ENCODE assay signal across 1 cellular context in the genomic region with DNA sequence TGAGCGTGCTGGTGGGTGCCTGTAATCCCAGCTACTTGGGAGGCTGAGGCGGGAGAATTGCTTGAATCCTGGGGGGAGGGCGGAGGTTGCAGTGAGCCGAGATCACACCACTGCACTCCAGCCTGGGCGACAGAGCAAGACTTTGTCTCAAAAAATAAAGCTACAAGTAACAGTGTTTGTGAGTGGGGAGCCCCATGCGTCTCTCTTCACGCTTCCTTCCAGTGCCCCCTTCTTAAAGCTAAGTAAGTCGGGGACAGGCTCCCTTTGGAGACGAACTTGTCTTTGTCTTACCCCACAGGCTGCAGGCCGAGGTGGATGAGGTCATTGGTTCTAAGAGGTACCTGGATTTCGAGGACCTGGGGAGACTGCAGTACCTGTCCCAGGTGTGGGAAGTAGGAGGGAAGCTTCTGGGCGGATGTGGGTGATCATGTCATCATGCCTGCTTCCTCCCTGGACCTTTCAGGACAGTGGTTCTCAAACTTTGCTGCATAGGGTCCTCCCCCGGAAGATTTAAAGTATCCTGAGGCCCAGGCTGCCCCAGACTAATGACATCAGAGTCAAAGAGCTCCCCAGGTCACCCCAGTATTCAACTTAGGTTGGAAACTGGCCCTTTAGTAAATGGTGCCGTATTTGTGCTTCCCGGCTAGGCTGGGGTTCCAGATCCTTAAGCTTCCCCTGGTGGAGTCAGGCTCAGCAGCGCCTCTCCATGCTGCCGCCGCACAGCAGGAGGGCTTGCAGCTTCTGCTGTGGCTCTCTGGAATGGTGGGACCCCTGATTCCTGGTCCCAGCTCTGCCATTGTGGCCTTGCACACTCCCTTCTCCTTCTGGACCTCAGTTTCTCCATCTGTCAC.
TF ChIP-seq lines count a peak whose summit lies in the region.

No MANE protein-coding gene starts in this region.

TF ChIP-seq in HepG2, 621 proteins besides CTCF, POLR2A, EP300 and RAD21:
- TF ChIP-seq ZNF264 (CRISPR knock-in tag; IDR thresholded peaks at IDR 0.05) (no peak), ZNF496 (CRISPR knock-in tag; IDR thresholded peaks at IDR 0.05; ENCODE audit: insufficient replicate concordance) (no peak), CCAR2 (optimal IDR thresholded peaks at IDR 0.05; ENCODE audit: low read depth, low read length) (no peak), ZNF572 (CRISPR knock-in tag; IDR thresholded peaks at IDR 0.05) (no peak), ZNF777 (CRISPR knock-in tag; IDR thresholded peaks at IDR 0.05) (no peak), ZFP37 (CRISPR knock-in tag; IDR thresholded peaks at IDR 0.05; ENCODE audit: borderline replicate concordance) (no peak), GABPB1 (CRISPR knock-in tag; IDR thresholded peaks at IDR 0.05) (no peak), SOX5 (CRISPR knock-in tag; IDR thresholded peaks at IDR 0.05; ENCODE audit: borderline replicate concordance) (no peak), NFRKB (IDR thresholded peaks at IDR 0.05) (no peak), PPARG (CRISPR knock-in tag; conservative IDR thresholded peaks at IDR 0.05) (no peak), KDM5A (IDR thresholded peaks at IDR 0.05; ENCODE audit: borderline replicate concordance, low read length) (no peak), MIER2 (CRISPR knock-in tag; IDR thresholded peaks at IDR 0.05) (no peak)
- TF ChIP-seq, protein P1, sequence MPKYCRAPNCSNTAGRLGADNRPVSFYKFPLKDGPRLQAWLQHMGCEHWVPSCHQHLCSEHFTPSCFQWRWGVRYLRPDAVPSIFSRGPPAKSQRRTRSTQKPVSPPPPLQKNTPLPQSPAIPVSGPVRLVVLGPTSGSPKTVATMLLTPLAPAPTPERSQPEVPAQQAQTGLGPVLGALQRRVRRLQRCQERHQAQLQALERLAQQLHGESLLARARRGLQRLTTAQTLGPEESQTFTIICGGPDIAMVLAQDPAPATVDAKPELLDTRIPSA (CRISPR knock-in tag; IDR thresholded peaks at IDR 0.05; ENCODE audit: borderline replicate concordance), result no peak
